8 cellular contexts compared by ENCODE assay signal in the genomic region with DNA sequence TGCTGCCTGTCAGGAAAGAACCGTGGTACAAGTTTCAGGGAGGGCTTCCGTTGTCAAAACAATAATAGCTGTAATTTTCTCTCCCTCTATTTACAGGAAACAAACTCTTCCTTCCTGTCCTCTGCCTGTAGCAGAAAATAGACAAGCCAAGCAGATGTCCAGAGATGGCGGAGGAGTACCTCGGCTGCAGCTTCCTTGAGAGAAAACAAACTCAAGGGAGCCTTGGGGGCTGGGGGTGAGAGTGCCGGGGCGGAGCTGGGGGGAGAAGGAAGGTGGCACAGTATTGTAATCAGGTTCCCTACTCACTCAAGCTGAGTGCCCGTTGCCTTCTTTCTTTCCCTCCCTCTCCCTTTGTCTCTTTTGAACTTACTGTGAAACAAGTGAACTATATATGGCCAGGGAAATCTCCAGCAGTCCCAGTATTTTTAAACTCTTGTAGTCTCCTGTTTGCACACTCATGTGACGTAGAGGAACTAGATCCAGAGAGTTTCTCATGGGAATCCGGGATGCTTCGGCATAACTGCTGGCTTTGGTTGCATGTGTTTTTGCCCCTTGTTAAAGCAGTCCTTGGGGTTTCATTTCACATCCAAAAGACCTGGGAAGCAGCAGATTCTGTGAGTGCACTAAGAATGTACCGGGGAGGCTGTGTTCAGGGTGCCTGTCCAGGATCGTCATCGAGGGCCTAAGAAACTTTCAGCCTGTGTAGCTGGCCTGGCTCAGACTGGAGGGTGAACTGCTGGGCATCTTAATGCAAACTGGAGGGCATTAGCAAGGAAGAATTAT. TPM values are rescaled to one million over a fixed set of nuclear protein-coding genes. Genes with fewer than 3 reads are reported as not detected.
DNase-seq lines count a peak whose midpoint lies in the region; ATAC-seq and TF ChIP-seq lines count a peak whose summit lies in the region.

No MANE protein-coding gene starts in this region.

- POLR2A ChIA-PET in RWPE1 (lab: Yijun Ruan, JAX; ENCODE audit: low non-redundant PET), result no interaction called here

- no peak overlapping the region for H3K18ac ChIP-seq in neuronal stem cell (ENCODE audit: low read length)

- H2AFZ ChIP-seq in SU-DHL-6 (ENCODE audit: low read depth, low read length, severe bottlenecking), result peak overlapping the region; percentile 44
- peak overlapping the region; percentile 73 for H2AFZ ChIP-seq in neuronal stem cell (ENCODE audit: low read length)

- no peak overlapping the region for H3K23ac ChIP-seq in neuronal stem cell (ENCODE audit: low read depth, low read length, poor library complexity)

- DNase-seq in neuronal stem cell (ENCODE audit: low spot score) (no peak), GOT3 (lab: John Stamatoyannopoulos, UW) (no peak), COLO668 (lab: John Stamatoyannopoulos, UW; ENCODE audit: unreplicated experiment) (no peak), RWPE1 (ENCODE audit: low spot score) (no peak)
- DNase-seq in stimulated activated CD4-positive, alpha-beta T cell treated with anti-CD3 and anti-CD28 coated beads, Interleukin-15, amount 100 ng/mL, for 24 hours, result no peak

- H3K4me2 ChIP-seq in SU-DHL-6 (ENCODE audit: low read depth, low read length, poor library complexity, severe bottlenecking) (peak overlapping the region; percentile 64), neuronal stem cell (ENCODE audit: insufficient read depth, low read length, poor library complexity, severe bottlenecking) (no peak overlapping the region)

- no peaks in the 10 kb centered on the region for H3F3A ChIP-seq in SU-DHL-6 (ENCODE audit: insufficient read depth)

- no peak overlapping the region for H4K91ac ChIP-seq in neuronal stem cell (ENCODE audit: low read depth, low read length, poor library complexity)

- no peak overlapping the region for H2BK15ac ChIP-seq in neuronal stem cell (ENCODE audit: low read length)

- no peak overlapping the region for H2AK5ac ChIP-seq in neuronal stem cell (ENCODE audit: low read depth, low read length)

- no peak overlapping the region for H4K8ac ChIP-seq in neuronal stem cell (ENCODE audit: low read depth, low read length)

- no peak overlapping the region for H2BK5ac ChIP-seq in neuronal stem cell (ENCODE audit: low read length)

- H3K79me2 ChIP-seq in SU-DHL-6 (ENCODE audit: insufficient read depth, low read length), result no peaks in the 10 kb centered on the region

- H3K4me1 ChIP-seq in neuronal stem cell (ENCODE audit: control insufficient read depth in 2 of 2, insufficient read depth in 1 of 2, low read depth in 1 of 2, low read length in 2 of 2), result peaks cover 0 to 3% of the 10 kb centered on the region in 2 donors

- H3K79me1 ChIP-seq in neuronal stem cell (ENCODE audit: low read depth, low read length), result no peaks in the 10 kb centered on the region

- H3K4ac ChIP-seq in neuronal stem cell (ENCODE audit: low read length), result no peak overlapping the region

- H3K36me3 ChIP-seq in SU-DHL-6 (ENCODE audit: low read length) (no peaks in the 10 kb centered on the region), neuronal stem cell (replicated peaks in 1 of 2; ENCODE audit: control insufficient read depth in 2 of 2, insufficient read depth in 2 of 2, low read length in 2 of 2) (no peaks in the 10 kb centered on the region)

- H3K9me3 ChIP-seq in SU-DHL-6 (ENCODE audit: insufficient read depth, low read length) (no peaks in the 10 kb centered on the region), neuronal stem cell (replicated peaks in 1 of 2; ENCODE audit: control insufficient read depth in 2 of 2, insufficient read depth in 1 of 2, low read depth in 1 of 2, low read length in 2 of 2) (no peaks in the 10 kb centered on the region)

- H3K27me3 ChIP-seq in SU-DHL-6 (ENCODE audit: low read length) (no peaks in the 10 kb centered on the region), neuronal stem cell (ENCODE audit: control insufficient read depth in 3 of 3, insufficient read depth in 3 of 3, low read depth in 1 of 3, low read length in 3 of 3) (peaks cover 0 to 10% (median 0%) of the 10 kb centered on the region in 3 experiments)

- H3K27ac ChIP-seq in SU-DHL-6 (ENCODE audit: low read depth, low read length) (no peak overlapping the region), neuronal stem cell (replicated peaks; ENCODE audit: low read length) (no peak overlapping the region), RWPE1 (no peak overlapping the region)

- no peak for TF ChIP-seq CTCF in SU-DHL-6 (IDR thresholded peaks at IDR 0.05; ENCODE audit: insufficient read depth, low read length, poor library complexity, severe bottlenecking)
- TF ChIP-seq CTCF in RWPE1 (conservative IDR thresholded peaks at IDR 0.05; ENCODE audit: low read depth), result no peak

- H2BK120ac ChIP-seq in neuronal stem cell (ENCODE audit: low read depth, low read length), result no peak overlapping the region

- no peak overlapping the region for H3K14ac ChIP-seq in neuronal stem cell (ENCODE audit: low read length)

- H3K4me3 ChIP-seq in SU-DHL-6 (ENCODE audit: insufficient read depth, low read length, poor library complexity, severe bottlenecking), result no peak overlapping the region
- no peak overlapping the region for H3K4me3 ChIP-seq in neuronal stem cell (ENCODE audit: low read length in 2 of 2)

- no peaks in the 10 kb centered on the region for H4K20me1 ChIP-seq in SU-DHL-6 (ENCODE audit: low read depth, low read length)

- CTCF ChIA-PET in RWPE1 (lab: Yijun Ruan, JAX), result no interaction called here

- H3K9me2 ChIP-seq in SU-DHL-6 (replicated peaks; ENCODE audit: insufficient read depth, low read length), result no peaks in the 10 kb centered on the region

- H2BK12ac ChIP-seq in neuronal stem cell (ENCODE audit: low read length), result no peak overlapping the region

- peak; percentile 53 for ATAC-seq in GM19035 (IDR thresholded peaks at IDR 0.05; ENCODE audit: unreplicated experiment)
- peak; percentile 52 for ATAC-seq in HG02870 (IDR thresholded peaks at IDR 0.05; ENCODE audit: unreplicated experiment)

- H3K9ac ChIP-seq in SU-DHL-6 (ENCODE audit: low read length) (peak overlapping the region; percentile 14; the same call in 1 of the 2 replicates), neuronal stem cell (ENCODE audit: low read depth, low read length, poor library complexity) (no peak overlapping the region)

- WGBS in neuronal stem cell (ENCODE audit: extremely low coverage in 2 of 2, insufficient read length in 2 of 2, insufficient replicate concordance in 1 of 2), 2 donors, result no CpG with 5 or more reads among the region's 13 CpGs

RNA-seq across cellular contexts. Expression of a gene that starts 44.6 kb away (rescaled TPM):
- polyA plus RNA-seq in neuronal stem cell (2013, experiment 1 of 2), result 66.0 TPM
- polyA plus RNA-seq in neuronal stem cell (2013, experiment 2 of 2), result 65.0 TPM
